8 cellular contexts compared by ENCODE assay signal in the genomic region with DNA sequence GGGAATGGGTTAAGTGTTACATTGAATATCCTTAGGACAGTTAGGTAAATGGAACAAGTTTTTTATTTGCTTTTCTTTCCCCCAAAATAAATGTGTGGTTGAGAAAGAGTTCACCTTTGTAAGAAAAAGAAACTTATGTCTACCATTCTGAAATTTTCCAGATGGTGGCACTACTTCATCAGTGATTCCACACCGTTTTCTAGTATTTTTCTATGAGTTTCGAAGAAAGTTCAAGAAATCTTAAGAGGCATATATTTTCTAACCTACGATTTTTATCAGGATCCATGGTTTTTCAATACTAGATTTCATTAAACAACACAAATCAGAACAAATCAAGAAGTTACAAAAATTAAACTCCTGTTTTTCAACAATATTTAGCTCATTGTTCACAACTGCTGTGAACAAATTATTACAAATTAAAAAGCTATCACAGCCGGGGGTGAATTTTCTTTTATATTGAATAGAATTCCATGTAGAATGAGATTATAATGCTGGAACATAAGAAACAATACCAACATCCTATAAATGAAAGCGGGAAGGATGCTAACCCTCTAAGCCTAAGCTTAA.
DNase-seq lines count a peak whose midpoint lies in the region; ATAC-seq and TF ChIP-seq lines count a peak whose summit lies in the region.

No MANE protein-coding gene starts in this region.

- DNase-seq in GM10248 (ENCODE audit: extremely low spot score) (no peak), NCI-H1694 treated with DMSO at 0.1 percent for 48 hours (lab: John Stamatoyannopoulos, UW) (peak; percentile 36), endothelial cell (ENCODE audit: low spot score) (no peak), prostate gland (ENCODE audit: low spot score) (no peak), H7 (no peak)
- DNase-seq in activated CD8-positive, alpha-beta memory T cell treated with anti-CD3 and anti-CD28 coated beads for 24 hours, result no peak
- no peak for DNase-seq in activated CD4-positive, alpha-beta T cell treated with anti-CD3 and anti-CD28 coated beads for 36 hours

- H3K9me3 Mint-ChIP-seq in endothelial cell (ENCODE audit: unreplicated experiment), result no peaks in the 10 kb centered on the region
- H3K9me3 Mint-ChIP-seq in activated CD4-positive, alpha-beta T cell treated with anti-CD3 and anti-CD28 coated beads for 36 hours (ENCODE audit: low read depth), result no peaks in the 10 kb centered on the region

- H3K9me3 ChIP-seq in prostate gland, result no peaks in the 10 kb centered on the region

- peaks cover 6% of the 10 kb centered on the region for H3K4me1 Mint-ChIP-seq in endothelial cell (ENCODE audit: unreplicated experiment)
- peaks cover 1% of the 10 kb centered on the region for H3K4me1 Mint-ChIP-seq in activated CD4-positive, alpha-beta T cell treated with anti-CD3 and anti-CD28 coated beads for 36 hours

- POLR2A ChIA-PET in GM10248 (lab: Yijun Ruan, JAX), result no interaction called here
- POLR2A ChIA-PET in activated CD4-positive, alpha-beta T cell treated with anti-CD3 and anti-CD28 coated beads for 36 hours (lab: Charles Lee), result interaction anchor here (1.2 kb wide), 1 partner anchor 69 kb away, joined by 3 read pairs; no protein-coding TSS in a partner anchor

- H3K4me3 ChIP-seq in prostate gland (no peak overlapping the region), H7 (ENCODE audit: insufficient read depth, low read depth, low read length) (no peak overlapping the region)

- H3K27me3 Mint-ChIP-seq in endothelial cell (ENCODE audit: unreplicated experiment), result peaks cover 2% of the 10 kb centered on the region
- H3K27me3 Mint-ChIP-seq in activated CD4-positive, alpha-beta T cell treated with anti-CD3 and anti-CD28 coated beads for 36 hours, result peaks cover 2% of the 10 kb centered on the region

- peak; percentile 29 for TF ChIP-seq CTCF in GM10248 (IDR thresholded peaks at IDR 0.05; ENCODE audit: control extremely low read depth, extremely low read depth, low read depth, missing control alignments)
- peak; percentile 52 for TF ChIP-seq CTCF in endothelial cell (IDR thresholded peaks at IDR 0.05; ENCODE audit: unreplicated experiment)
- TF ChIP-seq CTCF in prostate gland (IDR thresholded peaks at IDR 0.05), result peak in 3 of 4 experiments; percentile 38 to 88 (median 70)

- no peak overlapping the region for H3K4me3 Mint-ChIP-seq in endothelial cell (ENCODE audit: unreplicated experiment)
- H3K4me3 Mint-ChIP-seq in activated CD4-positive, alpha-beta T cell treated with anti-CD3 and anti-CD28 coated beads for 36 hours, result no peak overlapping the region

- peaks cover 4% of the 10 kb centered on the region for H3K4me1 ChIP-seq in prostate gland (replicated peaks)

- ATAC-seq in activated CD4-positive, alpha-beta T cell treated with anti-CD3 and anti-CD28 coated beads for 36 hours, result no peak
- ATAC-seq in HG03342 (IDR thresholded peaks at IDR 0.05; ENCODE audit: unreplicated experiment), result no peak

- no peak overlapping the region for H3K27ac Mint-ChIP-seq in endothelial cell (ENCODE audit: unreplicated experiment)
- no peak overlapping the region for H3K27ac Mint-ChIP-seq in activated CD4-positive, alpha-beta T cell treated with anti-CD3 and anti-CD28 coated beads for 36 hours

- TF ChIP-seq POLR2A in prostate gland (IDR thresholded peaks at IDR 0.05), result no peak

- H3K36me3 ChIP-seq in prostate gland (no peaks in the 10 kb centered on the region), H7 (replicated peaks; ENCODE audit: control insufficient read depth, insufficient read depth, low read length) (no peaks in the 10 kb centered on the region)

- intact Hi-C loops in prostate gland (cut with DNase I), result loop anchor here (2.0 kb wide), 2 partner anchors 173 to 459 kb away; no protein-coding TSS in a partner anchor
- intact Hi-C loops in activated CD4-positive, alpha-beta T cell treated with anti-CD3 and anti-CD28 coated beads for 36 hours (cut with DNase I, micrococcal nuclease), result loop anchor here (1.0 to 2.0 kb wide), 2 partner anchors 175 to 465 kb away; no protein-coding TSS in a partner anchor

- no peaks in the 10 kb centered on the region for H3K36me3 Mint-ChIP-seq in endothelial cell (ENCODE audit: low read depth, unreplicated experiment)
- no peaks in the 10 kb centered on the region for H3K36me3 Mint-ChIP-seq in activated CD4-positive, alpha-beta T cell treated with anti-CD3 and anti-CD28 coated beads for 36 hours (ENCODE audit: low read depth)

- H3K27ac ChIP-seq in prostate gland, result no peak overlapping the region

- WGBS in prostate gland, result 23% methylated on average over 5 of the region's 5 CpGs

- H3K27me3 ChIP-seq in prostate gland (replicated peaks; ENCODE audit: insufficient read depth), result no peaks in the 10 kb centered on the region
- no peaks in the 10 kb centered on the region for H3K27me3 ChIP-seq in H7 (ENCODE audit: control insufficient read depth, insufficient read depth, low read length)

- CTCF ChIA-PET in GM10248 (lab: Yijun Ruan, JAX), result interaction anchor here (0.9 to 6.8 kb wide), 8 partner anchors 9 to 461 kb away, joined by 3 to 72 read pairs (median 4); no protein-coding TSS in a partner anchor
- CTCF ChIA-PET in activated CD4-positive, alpha-beta T cell treated with anti-CD3 and anti-CD28 coated beads for 36 hours (lab: Charles Lee), result interaction anchor here (0.6 to 8.8 kb wide), 17 partner anchors 8 to 183 kb away, joined by 3 to 103 read pairs (median 3); no protein-coding TSS in a partner anchor
